ENCODE assay signal across 15 cellular contexts in genomic region chr10:99996934-99997648, GRCh38. TPM values are rescaled to one million over a fixed set of nuclear protein-coding genes. Genes with fewer than 3 reads are reported as not detected.
A peak's percentile ranks its signal among the peaks of the same experiment; 100 is the strongest.
DNase-seq lines count a peak whose midpoint lies in the region; ATAC-seq and TF ChIP-seq lines count a peak whose summit lies in the region.
"Had no signal": no experiment of that assay in that cellular context is flagged by ENCODE, and none has a peak within 500 bp of the region (broad histone marks: within the 10 kb centered on the region; RNA-seq: fewer than 3 reads in every experiment).

No MANE protein-coding gene starts in this region.

- POLR2A ChIA-PET in activated CD4-positive, alpha-beta T cell treated with anti-CD3 and anti-CD28 coated beads for 36 hours (lab: Charles Lee): no interaction called here

- H3K4me3 ChIP-seq in cardiac muscle cell (no peak overlapping the region), right cardiac atrium (ENCODE audit: low read length) (no peak overlapping the region), breast epithelium (no peak overlapping the region), muscle layer of duodenum (ENCODE audit: low read depth in 1 of 2, low read length in 2 of 2) (no peak overlapping the region)
- H3K4me3 ChIP-seq: stomach had no signal

- H3K36me3 ChIP-seq in cardiac muscle cell (no peaks in the 10 kb centered on the region), breast epithelium (no peaks in the 10 kb centered on the region), muscle layer of duodenum (ENCODE audit: control insufficient read depth in 1 of 2, insufficient read depth in 2 of 2, low read length in 2 of 2) (no peaks in the 10 kb centered on the region)
- H3K36me3 ChIP-seq: stomach had no signal

- H3K9me3 ChIP-seq in cardiac muscle cell (ENCODE audit: low read depth) (no peaks in the 10 kb centered on the region), right cardiac atrium (ENCODE audit: control insufficient read depth, low read length) (no peaks in the 10 kb centered on the region), breast epithelium (no peaks in the 10 kb centered on the region), muscle layer of duodenum (ENCODE audit: control insufficient read depth in 1 of 2, low read length in 2 of 2) (no peaks in the 10 kb centered on the region)
- H3K9me3 ChIP-seq: stomach had no signal

- CTCF ChIA-PET in activated CD4-positive, alpha-beta T cell treated with anti-CD3 and anti-CD28 coated beads for 36 hours (lab: Charles Lee): interaction anchor here (1.0 kb wide), 1 partner anchor 11 kb away, joined by 4 read pairs; no protein-coding TSS in a partner anchor

- H3K4me1 Mint-ChIP-seq in activated CD4-positive, alpha-beta T cell treated with anti-CD3 and anti-CD28 coated beads for 36 hours: peaks cover 14% of the 10 kb centered on the region
- H3K4me1 Mint-ChIP-seq in immature natural killer cell: peaks cover 29 to 42% of the 10 kb centered on the region in 2 donors

- H3K27ac ChIP-seq in cardiac muscle cell (peak overlapping the region; percentile 90), right cardiac atrium (ENCODE audit: low read length) (no peak overlapping the region), breast epithelium (peak overlapping the region; percentile 16 to 46), muscle layer of duodenum (ENCODE audit: low read length) (peak overlapping the region; percentile 70)

- TF ChIP-seq POLR2A in breast epithelium (IDR thresholded peaks at IDR 0.05): no peak

- no peaks in the 10 kb centered on the region for H3K27me3 Mint-ChIP-seq in activated CD4-positive, alpha-beta T cell treated with anti-CD3 and anti-CD28 coated beads for 36 hours
- H3K27me3 Mint-ChIP-seq in immature natural killer cell (ENCODE audit: low read depth in 3 of 3): peaks cover 0 to 6% (median 0%) of the 10 kb centered on the region in 3 donors

- no peak overlapping the region for H3K4me3 Mint-ChIP-seq in activated CD4-positive, alpha-beta T cell treated with anti-CD3 and anti-CD28 coated beads for 36 hours
- H3K4me3 Mint-ChIP-seq in immature natural killer cell: no peak overlapping the region
- H3K4me3 Mint-ChIP-seq: T-helper 2 cell treated with Interferon-gamma antibody and Interleukin-4, amounts not matched to agents 5 μg/mL and 100 μg/mL, for 36 hours had no signal

- H3K27me3 ChIP-seq in cardiac muscle cell: no peaks in the 10 kb centered on the region
- H3K27me3 ChIP-seq in right cardiac atrium (ENCODE audit: control insufficient read depth, insufficient read depth): no peaks in the 10 kb centered on the region
- H3K27me3 ChIP-seq in breast epithelium: no peaks in the 10 kb centered on the region
- no peaks in the 10 kb centered on the region for H3K27me3 ChIP-seq in muscle layer of duodenum (ENCODE audit: low read depth, low read length)
- H3K27me3 ChIP-seq: stomach had no signal

- ATAC-seq in right cardiac atrium: no peak
- no peak for ATAC-seq in activated CD4-positive, alpha-beta T cell treated with anti-CD3 and anti-CD28 coated beads for 36 hours
- no peak for ATAC-seq in GM19463 (IDR thresholded peaks at IDR 0.05; ENCODE audit: unreplicated experiment)

- DNase-seq in cardiac muscle cell (ENCODE audit: low read depth in 1 of 2, low spot score in 1 of 2) (peak in 1 of 2 donors; percentile 51), right cardiac atrium (no peak), breast epithelium (ENCODE audit: low spot score in 2 of 2) (no peak), NCI-H69 (lab: John Stamatoyannopoulos, UW) (no peak), immature natural killer cell (no peak)
- DNase-seq in activated CD4-positive, alpha-beta T cell treated with anti-CD3 and anti-CD28 coated beads for 36 hours: no peak
- DNase-seq: activated CD8-positive, alpha-beta memory T cell treated with anti-CD3 and anti-CD28 coated beads, Interleukin-2, amount 50 U/mL, for 4 hours; caudate nucleus; glutamatergic neuron; midbrain; MM.1S; stomach had no signal

- H3K4me1 ChIP-seq in cardiac muscle cell (ENCODE audit: low read depth) (peaks cover 38% of the 10 kb centered on the region), right cardiac atrium (ENCODE audit: control insufficient read depth, insufficient read depth, low read length) (peaks cover 17% of the 10 kb centered on the region), breast epithelium (peaks cover 0 to 5% of the 10 kb centered on the region in 2 donors), muscle layer of duodenum (ENCODE audit: control insufficient read depth in 1 of 2, insufficient read depth in 2 of 2, low read length in 2 of 2) (peaks cover 11 to 49% of the 10 kb centered on the region in 2 donors)

- no peaks in the 10 kb centered on the region for H3K9me3 Mint-ChIP-seq in activated CD4-positive, alpha-beta T cell treated with anti-CD3 and anti-CD28 coated beads for 36 hours (ENCODE audit: low read depth)
- H3K9me3 Mint-ChIP-seq in immature natural killer cell: no peaks in the 10 kb centered on the region
- H3K9me3 Mint-ChIP-seq: T-helper 2 cell treated with Interferon-gamma antibody and Interleukin-4, amounts not matched to agents 5 μg/mL and 100 μg/mL, for 36 hours had no signal

- H3K27ac Mint-ChIP-seq in activated CD4-positive, alpha-beta T cell treated with anti-CD3 and anti-CD28 coated beads for 36 hours: no peak overlapping the region
- peak overlapping the region in 1 of 6 donors; percentile 39 for H3K27ac Mint-ChIP-seq in immature natural killer cell
- H3K27ac Mint-ChIP-seq: T-helper 2 cell treated with Interferon-gamma antibody and Interleukin-4, amounts not matched to agents 5 μg/mL and 100 μg/mL, for 36 hours had no signal

- 33% methylated on average over 3 of the region's 3 CpGs for WGBS in right cardiac atrium

- intact Hi-C loops in right cardiac atrium (cut with DNase I): no loop called here
- intact Hi-C loops in breast epithelium (cut with DNase I; ENCODE audit: low total_unique reads): no loop called here
- intact Hi-C loops in activated CD4-positive, alpha-beta T cell treated with anti-CD3 and anti-CD28 coated beads for 36 hours (cut with DNase I, micrococcal nuclease): no loop called here

- TF ChIP-seq CTCF in cardiac muscle cell (IDR thresholded peaks at IDR 0.05; ENCODE audit: low read depth, low read length) (no peak), breast epithelium (IDR thresholded peaks at IDR 0.05) (no peak)

- H3K36me3 Mint-ChIP-seq in activated CD4-positive, alpha-beta T cell treated with anti-CD3 and anti-CD28 coated beads for 36 hours (ENCODE audit: low read depth): no peaks in the 10 kb centered on the region
- H3K36me3 Mint-ChIP-seq in immature natural killer cell: peaks cover 0 to 10% (median 5%) of the 10 kb centered on the region in 3 donors

RNA-seq across cellular contexts. Expression of gene DNMBP, which starts 12.7 kb away (rescaled TPM):
- total RNA-seq in cardiac muscle cell (13.1 and 22.9 TPM in 2 replicates), right cardiac atrium (10 to 100 TPM in 1 of 4 donors, 1 to 10 TPM in 3; 7.6 to 10.0 (median 8.0) TPM), breast epithelium (10 to 100 TPM; 15.1 to 20.6 (median 15.5) TPM)
- polyA plus RNA-seq in cardiac muscle cell (13.6 and 21.9 TPM in 2 replicates), right cardiac atrium (5.5 TPM), immature natural killer cell (1 to 10 TPM in 1 of 3 donors, under 1 TPM in 1, not detected in 1; 0.41 to 2.8 TPM)
- total RNA-seq in activated CD4-positive, alpha-beta T cell treated with anti-CD3 and anti-CD28 coated beads for 36 hours: 1 to 10 TPM; 1.9 to 2.4 TPM
